14 cellular contexts compared by ENCODE assay signal in genomic region chr2:109318949-109319342, GRCh38.
DNase-seq lines count a peak whose midpoint lies in the region; ATAC-seq and TF ChIP-seq lines count a peak whose summit lies in the region.
"Had no signal": no experiment of that assay in that cellular context is flagged by ENCODE, and none has a peak within 500 bp of the region (broad histone marks: within the 10 kb centered on the region; RNA-seq: fewer than 3 reads in every experiment).

No MANE protein-coding gene starts in this region.

- TF ChIP-seq CTCF in esophagus muscularis mucosa (IDR thresholded peaks at IDR 0.05), result no peak
- TF ChIP-seq CTCF in nephron (IDR thresholded peaks at IDR 0.05; ENCODE audit: unreplicated experiment in 3 of 3), result no peak
- no peak for TF ChIP-seq CTCF in tibial artery (IDR thresholded peaks at IDR 0.05)

- no peak for TF ChIP-seq POLR2A in esophagus muscularis mucosa (IDR thresholded peaks at IDR 0.05; ENCODE audit: low read depth)

- H3K27me3 Mint-ChIP-seq in nephron (ENCODE audit: low read depth), result peaks cover 39% of the 10 kb centered on the region
- H3K27me3 Mint-ChIP-seq: activated naive CD8-positive, alpha-beta T cell treated with anti-CD3 and anti-CD28 coated beads for 36 hours had no signal

- WGBS in esophagus muscularis mucosa, result 31% methylated on average over 4 of the region's 4 CpGs

- H3K27me3 ChIP-seq in esophagus muscularis mucosa, result no peaks in the 10 kb centered on the region
- no peaks in the 10 kb centered on the region for H3K27me3 ChIP-seq in tibial artery

- peak overlapping the region; percentile 85 to 99 (median 97) for H3K27ac Mint-ChIP-seq in nephron
- H3K27ac Mint-ChIP-seq: activated naive CD8-positive, alpha-beta T cell treated with anti-CD3 and anti-CD28 coated beads for 36 hours had no signal

- H3K9me3 Mint-ChIP-seq in nephron, result no peaks in the 10 kb centered on the region
- H3K9me3 Mint-ChIP-seq: activated naive CD8-positive, alpha-beta T cell treated with anti-CD3 and anti-CD28 coated beads for 36 hours had no signal

- H3K27ac ChIP-seq in esophagus muscularis mucosa (replicated peaks in 1 of 4) (peak overlapping the region; percentile 64 to 83 (median 70)), tibial artery (peak overlapping the region; percentile 73 to 79)
- H3K27ac ChIP-seq: A549, VCaP had no signal

- DNase-seq in NCI-H524 (lab: John Stamatoyannopoulos, UW) (peak; percentile 14 to 79), NCI-H524 treated with DMSO at 0.1 percent for 48 hours (lab: John Stamatoyannopoulos, UW) (no peak), esophagus muscularis mucosa (ENCODE audit: extremely low spot score) (no peak), tibial artery (no peak), NCI-H2029 (lab: John Stamatoyannopoulos, UW) (no peak)
- DNase-seq: activated naive CD8-positive, alpha-beta T cell treated with anti-CD3 and anti-CD28 coated beads for 36 hours; Calu3; NCI-H2081 had no signal

- no peak for ATAC-seq in GM21737 (IDR thresholded peaks at IDR 0.05; ENCODE audit: unreplicated experiment)
- no peak for ATAC-seq in HG03342 (IDR thresholded peaks at IDR 0.05; ENCODE audit: unreplicated experiment)
- ATAC-seq: A549 had no signal

- peaks cover 89% of the 10 kb centered on the region for H3K4me1 Mint-ChIP-seq in nephron

- H3K4me3 Mint-ChIP-seq in nephron, result peak overlapping the region; percentile 2 to 69 (median 8)
- H3K4me3 Mint-ChIP-seq: activated naive CD8-positive, alpha-beta T cell treated with anti-CD3 and anti-CD28 coated beads for 36 hours had no signal

- TF ChIP-seq EP300 in esophagus muscularis mucosa (IDR thresholded peaks at IDR 0.05), result no peak

- H3K4me3 ChIP-seq in esophagus muscularis mucosa (no peak overlapping the region), tibial artery (peak overlapping the region in 1 of 2 donors; percentile 39)
- H3K4me3 ChIP-seq: A549, mucosa of descending colon had no signal

- H3K36me3 ChIP-seq in esophagus muscularis mucosa (no peaks in the 10 kb centered on the region), tibial artery (no peaks in the 10 kb centered on the region)

- H3K4me1 ChIP-seq in esophagus muscularis mucosa, result peaks cover 59 to 67% (median 60%) of the 10 kb centered on the region in 4 donors
- H3K4me1 ChIP-seq in tibial artery, result peaks cover 0 to 66% (median 57%) of the 10 kb centered on the region in 4 donors
- H3K4me1 ChIP-seq: A549 had no signal

- intact Hi-C loops in esophagus muscularis mucosa (cut with DNase I), result no loop called here
- intact Hi-C loops in tibial artery (cut with DNase I; ENCODE audit: low total_unique reads), result no loop called here

- H3K36me3 Mint-ChIP-seq in nephron (ENCODE audit: low read depth), result peaks cover 4% of the 10 kb centered on the region
- H3K36me3 Mint-ChIP-seq: activated naive CD8-positive, alpha-beta T cell treated with anti-CD3 and anti-CD28 coated beads for 36 hours had no signal

- no peaks in the 10 kb centered on the region for H3K9me3 ChIP-seq in esophagus muscularis mucosa
- H3K9me3 ChIP-seq in tibial artery, result no peaks in the 10 kb centered on the region
- H3K9me3 ChIP-seq: A549, mucosa of descending colon had no signal

Comparison
In these comparisons a context has a peak if more than half of its experiments do, and no peak if none do; other contexts are left out.
1. DNase-seq: peak in NCI-H524 (2 of 2); none in NCI-H524 treated with DMSO at 0.1 percent for 48 hours (single experiment), esophagus muscularis mucosa (single experiment), tibial artery (0 of 2) and NCI-H2029 (single experiment).